19 cellular contexts compared by ENCODE assay signal in the genomic region with DNA sequence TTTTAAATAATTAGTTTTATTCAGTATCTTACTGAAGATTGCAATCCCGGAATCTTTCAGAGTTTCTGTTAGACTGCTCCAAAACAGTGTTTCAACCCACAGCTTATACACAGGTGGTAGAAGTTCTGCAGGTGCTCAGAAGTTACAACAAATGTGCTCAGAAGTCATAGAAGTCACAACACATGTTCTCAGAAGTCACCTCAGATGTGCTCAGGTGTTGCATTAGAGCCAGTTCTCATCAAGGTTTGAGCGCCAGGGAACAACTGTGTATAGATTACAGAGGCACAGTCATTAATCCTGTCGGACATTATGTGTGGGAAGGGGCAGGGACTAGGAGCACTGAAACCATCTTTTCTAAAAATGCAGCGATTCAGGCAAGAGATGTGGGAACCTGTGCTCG.
A peak's percentile ranks its signal among the peaks of the same experiment; 100 is the strongest.
DNase-seq lines count a peak whose midpoint lies in the region; ATAC-seq, FAIRE-seq and TF ChIP-seq lines count a peak whose summit lies in the region.
"Had no signal": no experiment of that assay in that cellular context is flagged by ENCODE, and none has a peak within 500 bp of the region (broad histone marks: within the 10 kb centered on the region; RNA-seq: fewer than 3 reads in every experiment).

No MANE protein-coding gene starts in this region.

- H3K27ac ChIP-seq in body of pancreas (peak overlapping the region in 1 of 4 donors; percentile 37), neural progenitor cell (no peak overlapping the region), dorsolateral prefrontal cortex (no peak overlapping the region)
- H3K27ac ChIP-seq: C4-2B had no signal

- no peak overlapping the region for H3K9ac ChIP-seq in neural progenitor cell

- intact Hi-C loops in body of pancreas (cut with DNase I) = no loop called here
- intact Hi-C loops in dorsolateral prefrontal cortex (cut with DNase I) = no loop called here

- H3K4me3 ChIP-seq in body of pancreas (no peak overlapping the region), neural progenitor cell (no peak overlapping the region), dorsolateral prefrontal cortex (no peak overlapping the region)
- H3K4me3 ChIP-seq: HAP-1, K562 had no signal

- no peak overlapping the region for H3K4me2 ChIP-seq in neural progenitor cell

- peak; percentile 33 for FAIRE-seq in HTR-8/SVneo (lab: Jason Lieb, UNC)
- FAIRE-seq: D721Med, GM12892, GM19239, K562 had no signal

- no peak for DNase-seq in HTR-8/SVneo (ENCODE audit: insufficient read length, low spot score)
- DNase-seq in body of pancreas = peak in 3 of 4 donors; percentile 9 to 30 (median 21)
- no peak for DNase-seq in neural progenitor cell (ENCODE audit: low spot score)
- no peak for DNase-seq in effector CD4-positive, alpha-beta T cell
- DNase-seq in cerebellar cortex (ENCODE audit: low spot score) = no peak
- DNase-seq in dorsolateral prefrontal cortex = no peak
- DNase-seq: ACHN; AML-193; Caco-2; CD4-positive, alpha-beta T cell; DMS79; GDM1 had no signal

- peaks cover 45% of the 10 kb centered on the region for H3K4me1 Mint-ChIP-seq in neural progenitor cell

- H3K4me3 Mint-ChIP-seq in neural progenitor cell = no peak overlapping the region
- H3K4me3 Mint-ChIP-seq: CD4-positive, alpha-beta T cell had no signal

- TF ChIP-seq POLR2A in body of pancreas (IDR thresholded peaks at IDR 0.05) = no peak

- no peaks in the 10 kb centered on the region for H3K79me2 ChIP-seq in neural progenitor cell (ENCODE audit: low read depth)

- H3K36me3 Mint-ChIP-seq in neural progenitor cell = peaks cover 4% of the 10 kb centered on the region

- H3K4me1 ChIP-seq in body of pancreas (peaks cover 7% of the 10 kb centered on the region), neural progenitor cell (peaks cover 33% of the 10 kb centered on the region)
- H3K4me1 ChIP-seq: Caco-2 had no signal

- no peaks in the 10 kb centered on the region for H3K9me3 ChIP-seq in body of pancreas
- H3K9me3 ChIP-seq in neural progenitor cell (ENCODE audit: low read depth) = no peaks in the 10 kb centered on the region
- H3K9me3 ChIP-seq: Caco-2, HAP-1 had no signal

- H3K36me3 ChIP-seq in body of pancreas (replicated peaks in 1 of 2; ENCODE audit: insufficient read depth in 1 of 2, low read depth in 2 of 2) (no peaks in the 10 kb centered on the region), neural progenitor cell (no peaks in the 10 kb centered on the region)
- H3K36me3 ChIP-seq: HAP-1 had no signal

- H3K27me3 Mint-ChIP-seq in neural progenitor cell (ENCODE audit: insufficient read depth, low read depth) = peaks cover 7% of the 10 kb centered on the region
- H3K27me3 Mint-ChIP-seq: CD4-positive, alpha-beta T cell had no signal

- H3K27me3 ChIP-seq in body of pancreas (no peaks in the 10 kb centered on the region), neural progenitor cell (no peaks in the 10 kb centered on the region), dorsolateral prefrontal cortex (peaks cover 0 to 40% (median 6%) of the 10 kb centered on the region in 45 donors)

- H2AFZ ChIP-seq in neural progenitor cell (replicated peaks) = no peak overlapping the region

- peak; percentile 53 for ATAC-seq in body of pancreas
- no peak for ATAC-seq in GM18511 (IDR thresholded peaks at IDR 0.05; ENCODE audit: unreplicated experiment)
- ATAC-seq: K562 had no signal

- WGBS in body of pancreas, 2 donors = 13 to 23% methylated on average over 3 to 5 of the region's 5 CpGs

- no peak for TF ChIP-seq CTCF in body of pancreas (IDR thresholded peaks at IDR 0.05)
- no peak for TF ChIP-seq CTCF in neural progenitor cell (IDR thresholded peaks at IDR 0.05)
- no peak for TF ChIP-seq CTCF in dorsolateral prefrontal cortex (IDR thresholded peaks at IDR 0.05 in 54 of 56, conservative IDR thresholded peaks at IDR 0.05 in 2 of 56; ENCODE audit: low read depth in 1 of 56, partially characterized antibody in 56 of 56)

- no peaks in the 10 kb centered on the region for H4K20me1 ChIP-seq in neural progenitor cell (ENCODE audit: low read depth)

- peaks cover 18% of the 10 kb centered on the region for H3K9me3 Mint-ChIP-seq in neural progenitor cell

- H3F3A ChIP-seq in neural progenitor cell (ENCODE audit: low read depth) = no peaks in the 10 kb centered on the region

- peak overlapping the region; percentile 11 for H3K27ac Mint-ChIP-seq in neural progenitor cell
- H3K27ac Mint-ChIP-seq: CD4-positive, alpha-beta T cell had no signal

Comparison
In these comparisons a context has a peak if more than half of its experiments do, and no peak if none do; other contexts are left out.
1. DNase-seq: peak in body of pancreas (3 of 4); none in HTR-8/SVneo (single experiment), neural progenitor cell (single experiment), effector CD4-positive, alpha-beta T cell (single experiment), cerebellar cortex (single experiment) and dorsolateral prefrontal cortex (0 of 10).